1 cellular context compared by ENCODE assay signal in the genomic region with DNA sequence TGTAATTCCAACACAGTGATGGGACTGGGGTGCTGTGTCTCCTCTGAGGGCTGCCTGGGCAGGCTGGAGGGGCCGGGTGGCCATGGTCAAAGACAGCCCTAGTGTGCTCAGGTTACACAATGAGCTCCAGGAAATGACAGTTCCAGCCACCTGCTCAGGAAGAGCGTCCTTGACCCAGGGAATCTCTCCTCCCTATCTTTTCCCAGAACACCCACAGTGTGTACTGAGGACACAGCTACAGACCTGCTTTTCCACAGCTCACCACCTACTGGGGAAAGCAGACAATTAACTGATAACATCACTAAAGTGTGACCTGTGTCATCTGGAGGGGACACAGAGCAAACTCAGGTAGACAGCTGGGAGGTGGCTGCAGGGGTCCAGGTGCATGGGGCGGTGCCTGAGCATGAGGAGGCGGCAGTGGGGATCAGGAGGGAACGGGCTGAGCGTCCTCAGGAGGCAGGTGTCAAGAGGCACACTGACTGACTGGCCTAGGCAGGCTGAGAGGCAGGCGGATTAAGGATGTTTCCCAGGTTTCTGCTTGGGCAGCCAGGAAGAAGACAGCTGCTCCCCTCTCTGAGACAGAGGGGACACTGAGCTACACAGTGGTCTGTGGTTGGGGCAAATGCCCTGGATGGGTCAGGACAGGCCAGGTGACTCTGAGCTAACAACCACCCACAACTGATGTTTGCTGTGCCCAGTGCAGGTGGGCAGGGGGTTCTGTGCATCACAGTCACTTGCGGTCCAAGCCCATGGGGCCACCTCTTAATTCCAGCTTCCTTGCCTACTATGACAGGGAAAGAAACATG.
TF ChIP-seq lines count a peak whose summit lies in the region.

No MANE protein-coding gene starts in this region.

TF ChIP-seq in HepG2, 621 proteins besides CTCF, POLR2A, EP300 and RAD21 (continued from another document and continues in another):
- TF ChIP-seq, protein P1, sequence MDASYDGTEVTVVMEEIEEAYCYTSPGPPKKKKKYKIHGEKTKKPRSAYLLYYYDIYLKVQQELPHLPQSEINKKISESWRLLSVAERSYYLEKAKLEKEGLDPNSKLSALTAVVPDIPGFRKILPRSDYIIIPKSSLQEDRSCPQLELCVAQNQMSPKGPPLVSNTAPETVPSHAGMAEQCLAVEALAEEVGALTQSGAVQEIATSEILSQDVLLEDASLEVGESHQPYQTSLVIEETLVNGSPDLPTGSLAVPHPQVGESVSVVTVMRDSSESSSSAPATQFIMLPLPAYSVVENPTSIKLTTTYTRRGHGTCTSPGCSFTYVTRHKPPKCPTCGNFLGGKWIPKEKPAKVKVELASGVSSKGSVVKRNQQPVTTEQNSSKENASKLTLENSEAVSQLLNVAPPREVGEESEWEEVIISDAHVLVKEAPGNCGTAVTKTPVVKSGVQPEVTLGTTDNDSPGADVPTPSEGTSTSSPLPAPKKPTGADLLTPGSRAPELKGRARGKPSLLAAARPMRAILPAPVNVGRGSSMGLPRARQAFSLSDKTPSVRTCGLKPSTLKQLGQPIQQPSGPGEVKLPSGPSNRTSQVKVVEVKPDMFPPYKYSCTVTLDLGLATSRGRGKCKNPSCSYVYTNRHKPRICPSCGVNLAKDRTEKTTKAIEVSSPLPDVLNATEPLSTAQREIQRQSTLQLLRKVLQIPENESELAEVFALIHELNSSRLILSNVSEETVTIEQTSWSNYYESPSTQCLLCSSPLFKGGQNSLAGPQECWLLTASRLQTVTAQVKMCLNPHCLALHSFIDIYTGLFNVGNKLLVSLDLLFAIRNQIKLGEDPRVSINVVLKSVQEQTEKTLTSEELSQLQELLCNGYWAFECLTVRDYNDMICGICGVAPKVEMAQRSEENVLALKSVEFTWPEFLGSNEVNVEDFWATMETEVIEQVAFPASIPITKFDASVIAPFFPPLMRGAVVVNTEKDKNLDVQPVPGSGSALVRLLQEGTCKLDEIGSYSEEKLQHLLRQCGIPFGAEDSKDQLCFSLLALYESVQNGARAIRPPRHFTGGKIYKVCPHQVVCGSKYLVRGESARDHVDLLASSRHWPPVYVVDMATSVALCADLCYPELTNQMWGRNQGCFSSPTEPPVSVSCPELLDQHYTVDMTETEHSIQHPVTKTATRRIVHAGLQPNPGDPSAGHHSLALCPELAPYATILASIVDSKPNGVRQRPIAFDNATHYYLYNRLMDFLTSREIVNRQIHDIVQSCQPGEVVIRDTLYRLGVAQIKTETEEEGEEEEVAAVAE (CRISPR knock-in tag; IDR thresholded peaks at IDR 0.05; ENCODE audit: borderline replicate concordance), result peak; percentile 88
- peak; percentile 84; the same call in 1 of the 2 replicates for TF ChIP-seq AKAP8 (CRISPR knock-in tag; IDR thresholded peaks at IDR 0.05)
- TF ChIP-seq ZNF598 (CRISPR knock-in tag; IDR thresholded peaks at IDR 0.05; ENCODE audit: borderline replicate concordance), result peak; percentile 62; the same call in 1 of the 2 replicates
- peak; percentile 97 for TF ChIP-seq MED1 (CRISPR knock-in tag; IDR thresholded peaks at IDR 0.05)
- TF ChIP-seq NFKBIZ (CRISPR knock-in tag; IDR thresholded peaks at IDR 0.05), result peak; percentile 95
- TF ChIP-seq ZNF224 (CRISPR knock-in tag; IDR thresholded peaks at IDR 0.05), result no peak; the same call in 1 of the 2 replicates
- TF ChIP-seq, protein P2, sequence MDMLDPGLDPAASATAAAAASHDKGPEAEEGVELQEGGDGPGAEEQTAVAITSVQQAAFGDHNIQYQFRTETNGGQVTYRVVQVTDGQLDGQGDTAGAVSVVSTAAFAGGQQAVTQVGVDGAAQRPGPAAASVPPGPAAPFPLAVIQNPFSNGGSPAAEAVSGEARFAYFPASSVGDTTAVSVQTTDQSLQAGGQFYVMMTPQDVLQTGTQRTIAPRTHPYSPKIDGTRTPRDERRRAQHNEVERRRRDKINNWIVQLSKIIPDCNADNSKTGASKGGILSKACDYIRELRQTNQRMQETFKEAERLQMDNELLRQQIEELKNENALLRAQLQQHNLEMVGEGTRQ (IDR thresholded peaks at IDR 0.05; ENCODE audit: low read depth, low read length), result no peak
- TF ChIP-seq, protein P2 (CRISPR knock-in tag; IDR thresholded peaks at IDR 0.05; ENCODE audit: borderline replicate concordance), result no peak; the same call in 1 of the 2 replicates
- TF ChIP-seq, protein P3, sequence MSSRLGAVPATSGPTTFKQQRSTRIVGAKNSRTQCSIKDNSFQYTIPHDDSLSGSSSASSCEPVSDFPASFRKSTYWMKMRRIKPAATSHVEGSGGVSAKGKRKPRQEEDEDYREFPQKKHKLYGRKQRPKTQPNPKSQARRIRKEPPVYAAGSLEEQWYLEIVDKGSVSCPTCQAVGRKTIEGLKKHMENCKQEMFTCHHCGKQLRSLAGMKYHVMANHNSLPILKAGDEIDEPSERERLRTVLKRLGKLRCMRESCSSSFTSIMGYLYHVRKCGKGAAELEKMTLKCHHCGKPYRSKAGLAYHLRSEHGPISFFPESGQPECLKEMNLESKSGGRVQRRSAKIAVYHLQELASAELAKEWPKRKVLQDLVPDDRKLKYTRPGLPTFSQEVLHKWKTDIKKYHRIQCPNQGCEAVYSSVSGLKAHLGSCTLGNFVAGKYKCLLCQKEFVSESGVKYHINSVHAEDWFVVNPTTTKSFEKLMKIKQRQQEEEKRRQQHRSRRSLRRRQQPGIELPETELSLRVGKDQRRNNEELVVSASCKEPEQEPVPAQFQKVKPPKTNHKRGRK (CRISPR knock-in tag; IDR thresholded peaks at IDR 0.05), result no peak
- TF ChIP-seq RBAK (CRISPR knock-in tag; IDR thresholded peaks at IDR 0.05), result no peak
- TF ChIP-seq REL (CRISPR knock-in tag; conservative IDR thresholded peaks at IDR 0.05), result no peak
- TF ChIP-seq ZNF550 (CRISPR knock-in tag; IDR thresholded peaks at IDR 0.05; ENCODE audit: borderline replicate concordance), result no peak
- peak; percentile 95 for TF ChIP-seq ISL2 (CRISPR knock-in tag; IDR thresholded peaks at IDR 0.05)
- TF ChIP-seq, protein P4, sequence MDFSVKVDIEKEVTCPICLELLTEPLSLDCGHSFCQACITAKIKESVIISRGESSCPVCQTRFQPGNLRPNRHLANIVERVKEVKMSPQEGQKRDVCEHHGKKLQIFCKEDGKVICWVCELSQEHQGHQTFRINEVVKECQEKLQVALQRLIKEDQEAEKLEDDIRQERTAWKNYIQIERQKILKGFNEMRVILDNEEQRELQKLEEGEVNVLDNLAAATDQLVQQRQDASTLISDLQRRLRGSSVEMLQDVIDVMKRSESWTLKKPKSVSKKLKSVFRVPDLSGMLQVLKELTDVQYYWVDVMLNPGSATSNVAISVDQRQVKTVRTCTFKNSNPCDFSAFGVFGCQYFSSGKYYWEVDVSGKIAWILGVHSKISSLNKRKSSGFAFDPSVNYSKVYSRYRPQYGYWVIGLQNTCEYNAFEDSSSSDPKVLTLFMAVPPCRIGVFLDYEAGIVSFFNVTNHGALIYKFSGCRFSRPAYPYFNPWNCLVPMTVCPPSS (IDR thresholded peaks at IDR 0.05), result no peak
- TF ChIP-seq, protein P5, sequence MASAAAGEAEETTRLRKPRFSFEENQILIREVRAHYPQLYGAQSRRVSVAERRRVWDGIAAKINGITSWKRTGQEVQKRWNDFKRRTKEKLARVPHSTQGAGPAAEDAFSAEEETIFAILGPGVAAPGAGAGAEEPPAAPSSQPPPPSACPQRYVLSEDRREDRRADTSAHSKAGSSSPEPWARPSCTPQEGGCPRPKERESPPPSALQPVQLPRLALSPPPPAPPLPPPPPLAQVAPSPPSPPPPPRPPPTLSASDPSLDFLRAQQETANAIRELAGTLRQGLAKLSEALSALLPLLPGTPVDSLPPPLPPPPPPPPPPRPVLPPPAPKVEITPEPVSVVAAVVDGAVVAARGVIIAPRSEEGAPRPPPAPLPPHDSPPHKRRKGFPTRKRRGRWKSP (CRISPR knock-in tag; IDR thresholded peaks at IDR 0.05), result no peak
- TF ChIP-seq ZNF883 (CRISPR knock-in tag; IDR thresholded peaks at IDR 0.05; ENCODE audit: not compliant biosample characterization), result no peak
- TF ChIP-seq FOSL2 (CRISPR knock-in tag; IDR thresholded peaks at IDR 0.05), result peak; percentile 87
- no peak for TF ChIP-seq ZNF33B (CRISPR knock-in tag; IDR thresholded peaks at IDR 0.05)
- TF ChIP-seq HNRNPL (IDR thresholded peaks at IDR 0.05; ENCODE audit: low read depth, low read length), result 0 out of 2 replicates have a peak, but pooled peaks have one; percentile 68
- TF ChIP-seq, protein P6, sequence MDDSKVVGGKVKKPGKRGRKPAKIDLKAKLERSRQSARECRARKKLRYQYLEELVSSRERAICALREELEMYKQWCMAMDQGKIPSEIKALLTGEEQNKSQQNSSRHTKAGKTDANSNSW (CRISPR knock-in tag; IDR thresholded peaks at IDR 0.05; ENCODE audit: borderline replicate concordance), result no peak
- peak; percentile 62; the same call in 1 of the 2 replicates for TF ChIP-seq SP4 (CRISPR knock-in tag; IDR thresholded peaks at IDR 0.05)
- no peak for TF ChIP-seq EED (CRISPR knock-in tag; IDR thresholded peaks at IDR 0.05)
- 0 out of 2 replicates have a peak, but pooled peaks have one; percentile 27 for TF ChIP-seq POLR2AphosphoS5 (IDR thresholded peaks at IDR 0.05; ENCODE audit: low read depth, low read length)
- TF ChIP-seq, protein P7, sequence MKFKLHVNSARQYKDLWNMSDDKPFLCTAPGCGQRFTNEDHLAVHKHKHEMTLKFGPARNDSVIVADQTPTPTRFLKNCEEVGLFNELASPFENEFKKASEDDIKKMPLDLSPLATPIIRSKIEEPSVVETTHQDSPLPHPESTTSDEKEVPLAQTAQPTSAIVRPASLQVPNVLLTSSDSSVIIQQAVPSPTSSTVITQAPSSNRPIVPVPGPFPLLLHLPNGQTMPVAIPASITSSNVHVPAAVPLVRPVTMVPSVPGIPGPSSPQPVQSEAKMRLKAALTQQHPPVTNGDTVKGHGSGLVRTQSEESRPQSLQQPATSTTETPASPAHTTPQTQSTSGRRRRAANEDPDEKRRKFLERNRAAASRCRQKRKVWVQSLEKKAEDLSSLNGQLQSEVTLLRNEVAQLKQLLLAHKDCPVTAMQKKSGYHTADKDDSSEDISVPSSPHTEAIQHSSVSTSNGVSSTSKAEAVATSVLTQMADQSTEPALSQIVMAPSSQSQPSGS (CRISPR knock-in tag; IDR thresholded peaks at IDR 0.05), result peak; percentile 88
- TF ChIP-seq, protein P8, sequence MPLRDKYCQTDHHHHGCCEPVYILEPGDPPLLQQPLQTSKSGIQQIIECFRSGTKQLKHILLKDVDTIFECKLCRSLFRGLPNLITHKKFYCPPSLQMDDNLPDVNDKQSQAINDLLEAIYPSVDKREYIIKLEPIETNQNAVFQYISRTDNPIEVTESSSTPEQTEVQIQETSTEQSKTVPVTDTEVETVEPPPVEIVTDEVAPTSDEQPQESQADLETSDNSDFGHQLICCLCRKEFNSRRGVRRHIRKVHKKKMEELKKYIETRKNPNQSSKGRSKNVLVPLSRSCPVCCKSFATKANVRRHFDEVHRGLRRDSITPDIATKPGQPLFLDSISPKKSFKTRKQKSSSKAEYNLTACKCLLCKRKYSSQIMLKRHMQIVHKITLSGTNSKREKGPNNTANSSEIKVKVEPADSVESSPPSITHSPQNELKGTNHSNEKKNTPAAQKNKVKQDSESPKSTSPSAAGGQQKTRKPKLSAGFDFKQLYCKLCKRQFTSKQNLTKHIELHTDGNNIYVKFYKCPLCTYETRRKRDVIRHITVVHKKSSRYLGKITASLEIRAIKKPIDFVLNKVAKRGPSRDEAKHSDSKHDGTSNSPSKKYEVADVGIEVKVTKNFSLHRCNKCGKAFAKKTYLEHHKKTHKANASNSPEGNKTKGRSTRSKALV (CRISPR knock-in tag; IDR thresholded peaks at IDR 0.05), result no peak
- TF ChIP-seq RBM22 (optimal IDR thresholded peaks at IDR 0.05; ENCODE audit: low read length), result no peak
- TF ChIP-seq ZNF44 (CRISPR knock-in tag; IDR thresholded peaks at IDR 0.05), result no peak; the same call in 1 of the 2 replicates
- TF ChIP-seq KLF12 (CRISPR knock-in tag; IDR thresholded peaks at IDR 0.05; ENCODE audit: borderline replicate concordance), result peak; percentile 72; the same call in 1 of the 2 replicates
- TF ChIP-seq SUZ12 (IDR thresholded peaks at IDR 0.05; ENCODE audit: low read depth, low read length), result no peak
- TF ChIP-seq NCOA5 (CRISPR knock-in tag; IDR thresholded peaks at IDR 0.05), result no peak
- no peak for TF ChIP-seq SP2 (CRISPR knock-in tag; IDR thresholded peaks at IDR 0.05)
- no peak for TF ChIP-seq ZNF530 (CRISPR knock-in tag; IDR thresholded peaks at IDR 0.05; ENCODE audit: low read depth)
- TF ChIP-seq ARHGAP35 (CRISPR knock-in tag; IDR thresholded peaks at IDR 0.05; ENCODE audit: borderline replicate concordance), result no peak
- TF ChIP-seq, protein P9, sequence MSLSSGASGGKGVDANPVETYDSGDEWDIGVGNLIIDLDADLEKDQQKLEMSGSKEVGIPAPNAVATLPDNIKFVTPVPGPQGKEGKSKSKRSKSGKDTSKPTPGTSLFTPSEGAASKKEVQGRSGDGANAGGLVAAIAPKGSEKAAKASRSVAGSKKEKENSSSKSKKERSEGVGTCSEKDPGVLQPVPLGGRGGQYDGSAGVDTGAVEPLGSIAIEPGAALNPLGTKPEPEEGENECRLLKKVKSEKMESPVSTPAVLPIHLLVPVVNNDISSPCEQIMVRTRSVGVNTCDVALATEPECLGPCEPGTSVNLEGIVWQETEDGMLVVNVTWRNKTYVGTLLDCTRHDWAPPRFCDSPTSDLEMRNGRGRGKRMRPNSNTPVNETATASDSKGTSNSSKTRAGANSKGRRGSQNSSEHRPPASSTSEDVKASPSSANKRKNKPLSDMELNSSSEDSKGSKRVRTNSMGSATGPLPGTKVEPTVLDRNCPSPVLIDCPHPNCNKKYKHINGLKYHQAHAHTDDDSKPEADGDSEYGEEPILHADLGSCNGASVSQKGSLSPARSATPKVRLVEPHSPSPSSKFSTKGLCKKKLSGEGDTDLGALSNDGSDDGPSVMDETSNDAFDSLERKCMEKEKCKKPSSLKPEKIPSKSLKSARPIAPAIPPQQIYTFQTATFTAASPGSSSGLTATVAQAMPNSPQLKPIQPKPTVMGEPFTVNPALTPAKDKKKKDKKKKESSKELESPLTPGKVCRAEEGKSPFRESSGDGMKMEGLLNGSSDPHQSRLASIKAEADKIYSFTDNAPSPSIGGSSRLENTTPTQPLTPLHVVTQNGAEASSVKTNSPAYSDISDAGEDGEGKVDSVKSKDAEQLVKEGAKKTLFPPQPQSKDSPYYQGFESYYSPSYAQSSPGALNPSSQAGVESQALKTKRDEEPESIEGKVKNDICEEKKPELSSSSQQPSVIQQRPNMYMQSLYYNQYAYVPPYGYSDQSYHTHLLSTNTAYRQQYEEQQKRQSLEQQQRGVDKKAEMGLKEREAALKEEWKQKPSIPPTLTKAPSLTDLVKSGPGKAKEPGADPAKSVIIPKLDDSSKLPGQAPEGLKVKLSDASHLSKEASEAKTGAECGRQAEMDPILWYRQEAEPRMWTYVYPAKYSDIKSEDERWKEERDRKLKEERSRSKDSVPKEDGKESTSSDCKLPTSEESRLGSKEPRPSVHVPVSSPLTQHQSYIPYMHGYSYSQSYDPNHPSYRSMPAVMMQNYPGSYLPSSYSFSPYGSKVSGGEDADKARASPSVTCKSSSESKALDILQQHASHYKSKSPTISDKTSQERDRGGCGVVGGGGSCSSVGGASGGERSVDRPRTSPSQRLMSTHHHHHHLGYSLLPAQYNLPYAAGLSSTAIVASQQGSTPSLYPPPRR (CRISPR knock-in tag; IDR thresholded peaks at IDR 0.05; ENCODE audit: borderline replicate concordance), result peak; percentile 96
- no peak for TF ChIP-seq PRPF4 (IDR thresholded peaks at IDR 0.05; ENCODE audit: low read depth, low read length, poor library complexity, severe bottlenecking)
- peak; percentile 64; the same call in 1 of the 2 replicates for TF ChIP-seq KMT2B (CRISPR knock-in tag; IDR thresholded peaks at IDR 0.05)
